Comparison of ENCODE assay signal across 18 cellular contexts in genomic region chr5:161301586-161301985, GRCh38.
"Had no signal": no experiment of that assay in that cellular context is flagged by ENCODE, and none has a peak within 500 bp of the region (broad histone marks: within the 10 kb centered on the region; RNA-seq: fewer than 3 reads in every experiment).

No MANE protein-coding gene starts in this region.

- H3K4me3 ChIP-seq: coronary artery, dorsolateral prefrontal cortex, esophagus muscularis mucosa, gastroesophageal sphincter, heart left ventricle, left lung, lower lobe of right lung, mucosa of descending colon had no signal

- H3K4me1 ChIP-seq: foreskin keratinocyte, gastroesophageal sphincter, heart left ventricle, left lung, lower lobe of right lung had no signal

- H3K4me3 Mint-ChIP-seq: mesothelial cell of epicardium, naive B cell had no signal

- H3K4me1 Mint-ChIP-seq: naive B cell had no signal

- H3K27ac ChIP-seq: coronary artery, esophagus muscularis mucosa, foreskin keratinocyte, gastroesophageal sphincter, heart left ventricle, left lung, lower lobe of right lung had no signal

- H3K36me3 ChIP-seq: esophagus muscularis mucosa, gastroesophageal sphincter, heart left ventricle, left lung, lower lobe of right lung had no signal

- H3K9me3 ChIP-seq: esophagus muscularis mucosa, gastroesophageal sphincter, mucosa of descending colon had no signal

- H3K27ac Mint-ChIP-seq: naive B cell had no signal

- H3K36me3 Mint-ChIP-seq: mesothelial cell of epicardium, naive B cell had no signal

- ATAC-seq: foreskin keratinocyte, gastroesophageal sphincter, heart left ventricle, left lung, left ventricle myocardium superior, lower lobe of right lung, mucosa of descending colon had no signal

- DNase-seq: dermis blood vessel endothelial cell; dorsolateral prefrontal cortex; effector CD4-positive, alpha-beta T cell; effector memory CD4-positive, alpha-beta T cell; foreskin keratinocyte; heart left ventricle; hippocampal formation; left cardiac atrium; left lung; left ventricle myocardium superior; lower lobe of right lung; mesenchymal stem cell; mucosa of descending colon; naive B cell had no signal

- H3K27me3 Mint-ChIP-seq: naive B cell had no signal

- H3K27me3 ChIP-seq: dorsolateral prefrontal cortex, esophagus muscularis mucosa, foreskin keratinocyte, gastroesophageal sphincter, heart left ventricle, left lung had no signal
